ENCODE assay signal across 8 cellular contexts in the genomic region with DNA sequence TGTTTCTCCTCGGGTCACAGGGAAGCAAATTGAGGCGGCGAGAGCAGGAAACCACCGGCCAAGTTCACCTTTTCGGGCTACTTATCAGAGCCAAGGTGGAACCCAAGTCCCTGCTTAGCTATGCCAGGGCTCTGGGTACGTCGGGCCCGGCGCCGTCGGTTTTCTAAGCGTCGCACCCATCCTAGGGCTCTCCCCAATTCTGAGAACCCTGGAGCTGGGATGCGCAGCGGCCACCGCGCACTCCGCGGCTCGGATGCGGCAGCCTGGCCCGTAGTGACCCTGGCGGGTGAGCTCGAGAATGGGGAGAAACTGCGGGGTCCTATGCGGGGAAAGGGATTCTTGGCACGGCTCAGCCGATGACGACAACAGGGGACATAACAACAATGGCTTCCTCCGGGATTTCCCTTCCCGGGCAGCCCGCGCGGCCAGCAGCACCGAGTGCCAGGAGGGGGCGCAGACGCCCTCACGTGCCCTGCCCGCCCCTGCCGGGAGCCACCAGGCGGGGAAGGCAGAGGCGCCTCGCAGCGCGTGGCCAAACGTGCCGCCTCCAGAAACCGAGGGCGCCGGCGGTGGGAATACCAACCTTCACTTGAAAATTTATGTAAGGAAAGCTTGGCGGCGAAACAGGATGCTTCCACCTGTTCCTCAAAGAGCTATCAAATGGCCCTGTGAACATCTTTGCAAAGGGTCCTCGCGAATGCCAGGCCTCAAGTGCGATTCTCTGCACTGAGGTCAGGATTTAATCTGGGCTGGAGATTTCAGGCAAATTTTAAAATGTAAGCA. TPM values are rescaled to one million over a fixed set of nuclear protein-coding genes. Genes with fewer than 3 reads are reported as not detected.
DNase-seq lines count a peak whose midpoint lies in the region; ATAC-seq lines count a peak whose summit lies in the region.

No MANE protein-coding gene starts in this region.

- H3K9ac ChIP-seq in GM23248 (no peak overlapping the region), mesenchymal stem cell (ENCODE audit: low read length) (no peak overlapping the region)

- H3K79me2 ChIP-seq in GM23248 (ENCODE audit: insufficient read depth), result no peaks in the 10 kb centered on the region

- no peak for ATAC-seq in HG03039 (IDR thresholded peaks at IDR 0.05; ENCODE audit: unreplicated experiment)

- H3K18ac ChIP-seq in mesenchymal stem cell (ENCODE audit: low read depth in 1 of 2, low read length in 2 of 2), result no peak overlapping the region

- no peaks in the 10 kb centered on the region for H3F3A ChIP-seq in GM23248 (ENCODE audit: insufficient read depth)

- H3K9me3 ChIP-seq in GM23248 (ENCODE audit: low read depth) (no peaks in the 10 kb centered on the region), ectodermal cell (ENCODE audit: control insufficient read depth, low read length) (no peaks in the 10 kb centered on the region), mesenchymal stem cell (ENCODE audit: control insufficient read depth, low read length) (no peaks in the 10 kb centered on the region)

- no peak overlapping the region for H3K27ac ChIP-seq in GM23248
- no peak overlapping the region for H3K27ac ChIP-seq in ectodermal cell (ENCODE audit: insufficient read depth, low read depth, low read length, poor library complexity, severe bottlenecking)
- H3K27ac ChIP-seq in mesenchymal stem cell (ENCODE audit: low read length, poor library complexity, severe bottlenecking), result no peak overlapping the region

- peak overlapping the region in 1 of 2 experiments; percentile 52 for H3K23ac ChIP-seq in mesenchymal stem cell (ENCODE audit: low read length in 2 of 2)

- H3K36me3 ChIP-seq in GM23248 (ENCODE audit: low read depth) (no peaks in the 10 kb centered on the region), ectodermal cell (ENCODE audit: control insufficient read depth, insufficient read depth, low read length) (no peaks in the 10 kb centered on the region), mesenchymal stem cell (ENCODE audit: control insufficient read depth in 1 of 2, insufficient read depth in 2 of 2, low read depth in 1 of 2, low read length in 2 of 2) (no peaks in the 10 kb centered on the region)

- in situ Hi-C loops in GM23248 (cut with MboI), result no loop called here

- H3K4me2 ChIP-seq in GM23248 (ENCODE audit: unreplicated experiment), result peak overlapping the region; percentile 69
- peak overlapping the region; percentile 60 for H3K4me2 ChIP-seq in mesenchymal stem cell (ENCODE audit: low read length, poor library complexity, severe bottlenecking)

- no peak overlapping the region for H2BK12ac ChIP-seq in mesenchymal stem cell (ENCODE audit: low read length in 2 of 2)

- H2BK5ac ChIP-seq in mesenchymal stem cell (ENCODE audit: low read depth, low read length, poor library complexity, severe bottlenecking), result no peak overlapping the region

- H2BK15ac ChIP-seq in mesenchymal stem cell (ENCODE audit: low read depth, poor library complexity, severe bottlenecking), result no peak overlapping the region

- DNase-seq in AG08395 (ENCODE audit: low spot score) (peak; percentile 66), GM23248 (peak; percentile 63), NCI-H460 (ENCODE audit: extremely low read depth, low read depth) (peak; percentile 66), mesenchymal stem cell (peak; percentile 71)
- peak; percentile 62 for DNase-seq in activated CD4-positive, alpha-beta T cell treated with anti-CD3 and anti-CD28 coated beads, Interleukin-2, amount 50 U/mL, for 1 hour
- peak; percentile 35 to 46 for DNase-seq in stimulated activated CD8-positive, alpha-beta memory T cell treated with anti-CD3 and anti-CD28 coated beads, Interleukin-2, amount 100 ng/mL, for 1 hour (ENCODE audit: low read depth in 2 of 2)

- peak overlapping the region; percentile 51 for H4K8ac ChIP-seq in mesenchymal stem cell (ENCODE audit: low read length)

- H3K4me1 ChIP-seq in GM23248 (ENCODE audit: insufficient read depth), result no peaks in the 10 kb centered on the region
- H3K4me1 ChIP-seq in ectodermal cell (ENCODE audit: control insufficient read depth, insufficient read depth, low read length), result peaks cover 15% of the 10 kb centered on the region
- H3K4me1 ChIP-seq in mesenchymal stem cell (ENCODE audit: control insufficient read depth, insufficient read depth, low read depth, low read length), result peaks cover 29% of the 10 kb centered on the region

- H3K9me2 ChIP-seq in GM23248 (ENCODE audit: insufficient read depth), result no peaks in the 10 kb centered on the region

- WGBS in GM23248 (ENCODE audit: low coverage in 1 of 2, low lambda C conversion rate in 2 of 2, missing lambda C conversion rate in 2 of 2), 2 experiments, result 6 to 7% methylated on average over 53 to 55 of the region's 56 CpGs
- 5% methylated on average over 56 of the region's 56 CpGs for WGBS in ectodermal cell, 2 experiments
- 5% methylated on average over 56 of the region's 56 CpGs for WGBS in mesenchymal stem cell

- H3K79me1 ChIP-seq in mesenchymal stem cell (replicated peaks; ENCODE audit: low read length, poor library complexity, severe bottlenecking), result no peaks in the 10 kb centered on the region

- peaks cover 71% of the 10 kb centered on the region for H3K27me3 ChIP-seq in GM23248 (replicated peaks; ENCODE audit: insufficient read depth)
- H3K27me3 ChIP-seq in ectodermal cell (ENCODE audit: control insufficient read depth, insufficient read depth, low read length, poor library complexity, severe bottlenecking), result peaks cover 75% of the 10 kb centered on the region
- peaks cover 74 to 84% of the 10 kb centered on the region in 2 experiments for H3K27me3 ChIP-seq in mesenchymal stem cell (ENCODE audit: control insufficient read depth in 1 of 2, insufficient read depth in 1 of 2, low read length in 2 of 2)

- H2BK120ac ChIP-seq in mesenchymal stem cell (ENCODE audit: low read depth, low read length), result no peak overlapping the region

- H3K4ac ChIP-seq in mesenchymal stem cell (ENCODE audit: low read depth in 1 of 2, low read length in 2 of 2), result no peak overlapping the region

- H2AFZ ChIP-seq in GM23248 (0 out of 2 replicates have a peak overlapping the region, but pooled peaks have one; percentile 5), mesenchymal stem cell (ENCODE audit: low read depth, low read length) (no peak overlapping the region)

- H3K4me3 ChIP-seq in GM23248 (peak overlapping the region; percentile 46), ectodermal cell (ENCODE audit: insufficient read depth, low read depth, low read length) (peak overlapping the region; percentile 32), mesenchymal stem cell (ENCODE audit: insufficient read depth in 1 of 2, low read depth in 1 of 2, low read length in 2 of 2) (peak overlapping the region in 1 of 2 experiments; percentile 13)

- no peak overlapping the region for H3K14ac ChIP-seq in mesenchymal stem cell (ENCODE audit: low read length in 2 of 2)

- no peak overlapping the region for H4K91ac ChIP-seq in mesenchymal stem cell (ENCODE audit: low read length)

- H2AK5ac ChIP-seq in mesenchymal stem cell (ENCODE audit: low read length, severe bottlenecking), result no peak overlapping the region

- H4K20me1 ChIP-seq in GM23248 (ENCODE audit: insufficient read depth), result no peaks in the 10 kb centered on the region

RNA-seq across cellular contexts. Expression of a gene that starts 2.1 kb away (rescaled TPM):
- total RNA-seq in GM23248 (2014; rRNA removed; shearing (Covaris generic)), result not detected in 2 replicates
- not detected in 2 replicates for polyA plus RNA-seq in GM23248 (2016; fragmentation: Nextera tagmentation; extraction: Ambion mirVana)
- total RNA-seq in NCI-H460 (2014; rRNA removed; shearing (Covaris generic)), result 0.50 and 0.75 TPM in 2 replicates
- polyA plus RNA-seq in NCI-H460 (2014; cell fraction: nucleus; rRNA removed), result 3.6 and 3.7 TPM in 2 replicates
- polyA plus RNA-seq in ectodermal cell (2013, experiment 1 of 4), result 0.74 TPM
- polyA plus RNA-seq in ectodermal cell (2013, experiment 2 of 4), result 0.46 TPM
- 0.43 TPM for polyA plus RNA-seq in ectodermal cell (2013, experiment 3 of 4)
- polyA plus RNA-seq in ectodermal cell (2013, experiment 4 of 4), result 0.69 TPM
- 0.03 TPM for polyA plus RNA-seq in mesenchymal stem cell (2013, experiment 1 of 2)
- polyA plus RNA-seq in mesenchymal stem cell (2013, experiment 2 of 2), result 0.05 TPM

RNA-seq across cellular contexts. Expression of a gene that starts 10.3 kb away (rescaled TPM):
- total RNA-seq in GM23248 (2014; rRNA removed; shearing (Covaris generic)), result not detected in 2 replicates
- not detected in 2 replicates for polyA plus RNA-seq in GM23248 (2016; fragmentation: Nextera tagmentation; extraction: Ambion mirVana)
- not detected in 2 replicates for total RNA-seq in NCI-H460 (2014; rRNA removed; shearing (Covaris generic))
- 0.17 and 0.70 TPM in 2 replicates for polyA plus RNA-seq in NCI-H460 (2014; cell fraction: nucleus; rRNA removed)
- not detected for polyA plus RNA-seq in ectodermal cell (2013, experiment 1 of 4)
- polyA plus RNA-seq in ectodermal cell (2013, experiment 2 of 4), result 0.44 TPM
- polyA plus RNA-seq in ectodermal cell (2013, experiment 3 of 4), result not detected
- not detected for polyA plus RNA-seq in ectodermal cell (2013, experiment 4 of 4)
- polyA plus RNA-seq in mesenchymal stem cell (2013, experiment 1 of 2), result not detected
- polyA plus RNA-seq in mesenchymal stem cell (2013, experiment 2 of 2), result not detected

RNA-seq across cellular contexts. Expression of a gene that starts 17.3 kb away (rescaled TPM):
- not detected in 2 replicates for total RNA-seq in GM23248 (2014; rRNA removed; shearing (Covaris generic))
- not detected in 2 replicates for polyA plus RNA-seq in GM23248 (2016; fragmentation: Nextera tagmentation; extraction: Ambion mirVana)
- 0.12 TPM in 1 of 2 replicates, not detected in the other for total RNA-seq in NCI-H460 (2014; rRNA removed; shearing (Covaris generic))
- polyA plus RNA-seq in NCI-H460 (2014; cell fraction: nucleus; rRNA removed), result 2.7 and 4.2 TPM in 2 replicates
- polyA plus RNA-seq in ectodermal cell (2013, experiment 1 of 4), result not detected
- polyA plus RNA-seq in ectodermal cell (2013, experiment 2 of 4), result not detected
- not detected for polyA plus RNA-seq in ectodermal cell (2013, experiment 3 of 4)
- polyA plus RNA-seq in ectodermal cell (2013, experiment 4 of 4), result not detected
- polyA plus RNA-seq in mesenchymal stem cell (2013, experiment 1 of 2), result 0.01 TPM
- not detected for polyA plus RNA-seq in mesenchymal stem cell (2013, experiment 2 of 2)

RNA-seq across cellular contexts. Expression of a gene that starts 43.3 kb away (rescaled TPM):
- not detected in 2 replicates for total RNA-seq in GM23248 (2014; rRNA removed; shearing (Covaris generic))
- 1.3 and 1.6 TPM in 2 replicates for polyA plus RNA-seq in GM23248 (2016; fragmentation: Nextera tagmentation; extraction: Ambion mirVana)
- 4.6 and 6.8 TPM in 2 replicates for total RNA-seq in NCI-H460 (2014; rRNA removed; shearing (Covaris generic))
- 12.7 and 14.9 TPM in 2 replicates for polyA plus RNA-seq in NCI-H460 (2014; cell fraction: nucleus; rRNA removed)
- not detected for polyA plus RNA-seq in ectodermal cell (2013, experiment 1 of 4)
- polyA plus RNA-seq in ectodermal cell (2013, experiment 2 of 4), result 0.60 TPM
- polyA plus RNA-seq in ectodermal cell (2013, experiment 3 of 4), result 0.91 TPM
- 1.3 TPM for polyA plus RNA-seq in ectodermal cell (2013, experiment 4 of 4)
- polyA plus RNA-seq in mesenchymal stem cell (2013, experiment 1 of 2), result 0.23 TPM
- 0.19 TPM for polyA plus RNA-seq in mesenchymal stem cell (2013, experiment 2 of 2)

RNA-seq across cellular contexts. Expression of a gene that starts 47.8 kb away (rescaled TPM):
- 23.9 and 27.7 TPM in 2 replicates for total RNA-seq in GM23248 (2014; rRNA removed; shearing (Covaris generic))
- 17.1 and 19.2 TPM in 2 replicates for polyA plus RNA-seq in GM23248 (2016; fragmentation: Nextera tagmentation; extraction: Ambion mirVana)
- total RNA-seq in NCI-H460 (2014; rRNA removed; shearing (Covaris generic)), result 34.1 and 38.5 TPM in 2 replicates
- 75.9 and 90.3 TPM in 2 replicates for polyA plus RNA-seq in NCI-H460 (2014; cell fraction: nucleus; rRNA removed)
- polyA plus RNA-seq in ectodermal cell (2013, experiment 1 of 4), result 74.3 TPM
- 86.4 TPM for polyA plus RNA-seq in ectodermal cell (2013, experiment 2 of 4)
- polyA plus RNA-seq in ectodermal cell (2013, experiment 3 of 4), result 70.0 TPM
- polyA plus RNA-seq in ectodermal cell (2013, experiment 4 of 4), result 64.0 TPM
- 12.6 TPM for polyA plus RNA-seq in mesenchymal stem cell (2013, experiment 1 of 2)
- polyA plus RNA-seq in mesenchymal stem cell (2013, experiment 2 of 2), result 10.9 TPM
